17 cellular contexts compared by ENCODE assay signal in the genomic region with DNA sequence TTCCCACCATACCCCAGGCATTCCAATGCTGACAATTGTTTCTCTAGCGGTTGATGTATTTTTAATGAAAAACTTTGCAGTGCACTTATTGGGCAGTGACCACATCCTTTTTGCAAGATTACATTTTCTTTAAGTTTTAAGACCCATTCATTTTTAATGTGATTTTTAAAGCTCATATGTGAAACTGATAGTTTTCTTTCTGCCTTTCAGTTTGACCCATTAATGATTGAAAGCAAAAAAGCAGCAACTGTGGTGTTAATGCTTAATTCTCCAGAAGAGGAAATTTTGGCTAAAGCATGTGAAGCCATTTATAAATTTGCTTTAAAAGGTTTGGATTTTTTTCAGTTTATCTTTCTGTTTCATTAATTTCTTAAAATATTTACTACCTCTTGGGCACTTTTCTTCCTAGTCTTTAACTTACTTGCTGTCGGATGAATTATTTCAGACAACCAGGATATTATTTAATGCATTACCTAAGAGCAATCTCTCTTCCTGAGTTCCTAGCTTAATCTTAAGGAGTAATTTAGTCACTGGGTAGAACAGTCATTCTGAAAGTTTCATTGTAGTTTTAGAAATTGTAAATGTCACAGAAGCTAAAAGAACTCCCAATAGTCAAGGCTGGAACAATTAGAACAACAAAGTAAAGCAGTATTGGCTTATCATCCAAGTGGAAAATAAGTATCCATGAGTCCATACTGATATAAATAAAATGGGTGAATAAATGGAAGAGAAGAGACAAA.
DNase-seq lines count a peak whose midpoint lies in the region; ATAC-seq lines count a peak whose summit lies in the region.
"Had no signal": no experiment of that assay in that cellular context is flagged by ENCODE, and none has a peak within 500 bp of the region (broad histone marks: within the 10 kb centered on the region; RNA-seq: fewer than 3 reads in every experiment).

No MANE protein-coding gene starts in this region.

- peak; percentile 66 for ATAC-seq in GM18502 (IDR thresholded peaks at IDR 0.05; ENCODE audit: poor library complexity, unreplicated experiment)
- peak; percentile 89 for ATAC-seq in GM19395 (IDR thresholded peaks at IDR 0.05; ENCODE audit: unreplicated experiment)
- ATAC-seq in HG02678 (IDR thresholded peaks at IDR 0.05; ENCODE audit: unreplicated experiment) = peak; percentile 76
- ATAC-seq in HG03432 (IDR thresholded peaks at IDR 0.05; ENCODE audit: unreplicated experiment) = peak; percentile 84
- no peak for ATAC-seq in HG02840 (IDR thresholded peaks at IDR 0.05; ENCODE audit: low FRiP score, unreplicated experiment)
- ATAC-seq: left lobe of liver had no signal

- no peak for DNase-seq in AG08395 (ENCODE audit: low spot score)
- no peak for DNase-seq in NCI-H1105 (lab: John Stamatoyannopoulos, UW)
- no peak for DNase-seq in 8988T
- DNase-seq: activated CD4-positive, CD25-positive, alpha-beta regulatory T cell; activated naive CD4-positive, alpha-beta T cell treated with anti-CD3 and anti-CD28 coated beads, Interleukin-2, amount 50 U/mL, for 16 hours; DMS 273 treated with DMSO at 0.1 percent for 48 hours; effector CD8-positive, alpha-beta T cell; MG63; NCI-H2081; small intestine; T-helper 1 cell had no signal
